Comparison of ENCODE assay signal across 1 cellular context in genomic region chr4:38080061-38080531, GRCh38.
TF ChIP-seq lines count a peak whose summit lies in the region.

No MANE protein-coding gene starts in this region.

TF ChIP-seq in GM12878, 131 proteins besides CTCF, POLR2A, EP300 and RAD21 (continued from another document):
- TF ChIP-seq, protein P1, sequence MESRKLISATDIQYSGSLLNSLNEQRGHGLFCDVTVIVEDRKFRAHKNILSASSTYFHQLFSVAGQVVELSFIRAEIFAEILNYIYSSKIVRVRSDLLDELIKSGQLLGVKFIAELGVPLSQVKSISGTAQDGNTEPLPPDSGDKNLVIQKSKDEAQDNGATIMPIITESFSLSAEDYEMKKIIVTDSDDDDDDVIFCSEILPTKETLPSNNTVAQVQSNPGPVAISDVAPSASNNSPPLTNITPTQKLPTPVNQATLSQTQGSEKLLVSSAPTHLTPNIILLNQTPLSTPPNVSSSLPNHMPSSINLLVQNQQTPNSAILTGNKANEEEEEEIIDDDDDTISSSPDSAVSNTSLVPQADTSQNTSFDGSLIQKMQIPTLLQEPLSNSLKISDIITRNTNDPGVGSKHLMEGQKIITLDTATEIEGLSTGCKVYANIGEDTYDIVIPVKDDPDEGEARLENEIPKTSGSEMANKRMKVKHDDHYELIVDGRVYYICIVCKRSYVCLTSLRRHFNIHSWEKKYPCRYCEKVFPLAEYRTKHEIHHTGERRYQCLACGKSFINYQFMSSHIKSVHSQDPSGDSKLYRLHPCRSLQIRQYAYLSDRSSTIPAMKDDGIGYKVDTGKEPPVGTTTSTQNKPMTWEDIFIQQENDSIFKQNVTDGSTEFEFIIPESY (IDR thresholded peaks at IDR 0.05) = no peak
- no peak for TF ChIP-seq FOXM1 (IDR thresholded peaks at IDR 0.05; ENCODE audit: low read depth, low read length)
- no peak for TF ChIP-seq SUPT20H (IDR thresholded peaks at IDR 0.05; ENCODE audit: borderline replicate concordance, control insufficient read depth, low read depth, low read length)
- no peak for TF ChIP-seq TAF1 (IDR thresholded peaks at IDR 0.05; ENCODE audit: borderline replicate concordance, low read depth, low read length)
- TF ChIP-seq CUX1 (IDR thresholded peaks at IDR 0.05; ENCODE audit: insufficient replicate concordance, low read depth, low read length) = no peak
- TF ChIP-seq POLR2AphosphoS5 (IDR thresholded peaks at IDR 0.05; ENCODE audit: low read length) = 0 out of 2 replicates have a peak, but pooled peaks have one; percentile 53
- TF ChIP-seq EGR1 (IDR thresholded peaks at IDR 0.05; ENCODE audit: borderline replicate concordance in 1 of 2, low read depth in 2 of 2, low read length in 2 of 2) = no peak
- TF ChIP-seq, protein P2, sequence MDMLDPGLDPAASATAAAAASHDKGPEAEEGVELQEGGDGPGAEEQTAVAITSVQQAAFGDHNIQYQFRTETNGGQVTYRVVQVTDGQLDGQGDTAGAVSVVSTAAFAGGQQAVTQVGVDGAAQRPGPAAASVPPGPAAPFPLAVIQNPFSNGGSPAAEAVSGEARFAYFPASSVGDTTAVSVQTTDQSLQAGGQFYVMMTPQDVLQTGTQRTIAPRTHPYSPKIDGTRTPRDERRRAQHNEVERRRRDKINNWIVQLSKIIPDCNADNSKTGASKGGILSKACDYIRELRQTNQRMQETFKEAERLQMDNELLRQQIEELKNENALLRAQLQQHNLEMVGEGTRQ (IDR thresholded peaks at IDR 0.05; ENCODE audit: borderline replicate concordance, low read depth, low read length) = no peak
- no peak for TF ChIP-seq RCOR1 (conservative IDR thresholded peaks at IDR 0.05; ENCODE audit: low read depth, low read length)
- no peak for TF ChIP-seq MYC (IDR thresholded peaks at IDR 0.05; ENCODE audit: insufficient read depth, insufficient read length, insufficient replicate concordance, low read length, severe bottlenecking)
- TF ChIP-seq RUNX3 (IDR thresholded peaks at IDR 0.05; ENCODE audit: low read length) = peak; percentile 51; the same call in 1 of the 2 replicates
- TF ChIP-seq, protein P3, sequence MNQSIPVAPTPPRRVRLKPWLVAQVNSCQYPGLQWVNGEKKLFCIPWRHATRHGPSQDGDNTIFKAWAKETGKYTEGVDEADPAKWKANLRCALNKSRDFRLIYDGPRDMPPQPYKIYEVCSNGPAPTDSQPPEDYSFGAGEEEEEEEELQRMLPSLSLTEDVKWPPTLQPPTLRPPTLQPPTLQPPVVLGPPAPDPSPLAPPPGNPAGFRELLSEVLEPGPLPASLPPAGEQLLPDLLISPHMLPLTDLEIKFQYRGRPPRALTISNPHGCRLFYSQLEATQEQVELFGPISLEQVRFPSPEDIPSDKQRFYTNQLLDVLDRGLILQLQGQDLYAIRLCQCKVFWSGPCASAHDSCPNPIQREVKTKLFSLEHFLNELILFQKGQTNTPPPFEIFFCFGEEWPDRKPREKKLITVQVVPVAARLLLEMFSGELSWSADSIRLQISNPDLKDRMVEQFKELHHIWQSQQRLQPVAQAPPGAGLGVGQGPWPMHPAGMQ (IDR thresholded peaks at IDR 0.05; ENCODE audit: borderline replicate concordance) = no peak
- TF ChIP-seq, protein P4, sequence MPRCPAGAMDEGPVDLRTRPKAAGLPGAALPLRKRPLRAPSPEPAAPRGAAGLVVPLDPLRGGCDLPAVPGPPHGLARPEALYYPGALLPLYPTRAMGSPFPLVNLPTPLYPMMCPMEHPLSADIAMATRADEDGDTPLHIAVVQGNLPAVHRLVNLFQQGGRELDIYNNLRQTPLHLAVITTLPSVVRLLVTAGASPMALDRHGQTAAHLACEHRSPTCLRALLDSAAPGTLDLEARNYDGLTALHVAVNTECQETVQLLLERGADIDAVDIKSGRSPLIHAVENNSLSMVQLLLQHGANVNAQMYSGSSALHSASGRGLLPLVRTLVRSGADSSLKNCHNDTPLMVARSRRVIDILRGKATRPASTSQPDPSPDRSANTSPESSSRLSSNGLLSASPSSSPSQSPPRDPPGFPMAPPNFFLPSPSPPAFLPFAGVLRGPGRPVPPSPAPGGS (IDR thresholded peaks at IDR 0.05; ENCODE audit: borderline replicate concordance, insufficient read depth, low read depth, low read length, poor library complexity, severe bottlenecking) = peak; percentile 11
- no peak for TF ChIP-seq PML (IDR thresholded peaks at IDR 0.05; ENCODE audit: low read length)
- TF ChIP-seq, protein P5, sequence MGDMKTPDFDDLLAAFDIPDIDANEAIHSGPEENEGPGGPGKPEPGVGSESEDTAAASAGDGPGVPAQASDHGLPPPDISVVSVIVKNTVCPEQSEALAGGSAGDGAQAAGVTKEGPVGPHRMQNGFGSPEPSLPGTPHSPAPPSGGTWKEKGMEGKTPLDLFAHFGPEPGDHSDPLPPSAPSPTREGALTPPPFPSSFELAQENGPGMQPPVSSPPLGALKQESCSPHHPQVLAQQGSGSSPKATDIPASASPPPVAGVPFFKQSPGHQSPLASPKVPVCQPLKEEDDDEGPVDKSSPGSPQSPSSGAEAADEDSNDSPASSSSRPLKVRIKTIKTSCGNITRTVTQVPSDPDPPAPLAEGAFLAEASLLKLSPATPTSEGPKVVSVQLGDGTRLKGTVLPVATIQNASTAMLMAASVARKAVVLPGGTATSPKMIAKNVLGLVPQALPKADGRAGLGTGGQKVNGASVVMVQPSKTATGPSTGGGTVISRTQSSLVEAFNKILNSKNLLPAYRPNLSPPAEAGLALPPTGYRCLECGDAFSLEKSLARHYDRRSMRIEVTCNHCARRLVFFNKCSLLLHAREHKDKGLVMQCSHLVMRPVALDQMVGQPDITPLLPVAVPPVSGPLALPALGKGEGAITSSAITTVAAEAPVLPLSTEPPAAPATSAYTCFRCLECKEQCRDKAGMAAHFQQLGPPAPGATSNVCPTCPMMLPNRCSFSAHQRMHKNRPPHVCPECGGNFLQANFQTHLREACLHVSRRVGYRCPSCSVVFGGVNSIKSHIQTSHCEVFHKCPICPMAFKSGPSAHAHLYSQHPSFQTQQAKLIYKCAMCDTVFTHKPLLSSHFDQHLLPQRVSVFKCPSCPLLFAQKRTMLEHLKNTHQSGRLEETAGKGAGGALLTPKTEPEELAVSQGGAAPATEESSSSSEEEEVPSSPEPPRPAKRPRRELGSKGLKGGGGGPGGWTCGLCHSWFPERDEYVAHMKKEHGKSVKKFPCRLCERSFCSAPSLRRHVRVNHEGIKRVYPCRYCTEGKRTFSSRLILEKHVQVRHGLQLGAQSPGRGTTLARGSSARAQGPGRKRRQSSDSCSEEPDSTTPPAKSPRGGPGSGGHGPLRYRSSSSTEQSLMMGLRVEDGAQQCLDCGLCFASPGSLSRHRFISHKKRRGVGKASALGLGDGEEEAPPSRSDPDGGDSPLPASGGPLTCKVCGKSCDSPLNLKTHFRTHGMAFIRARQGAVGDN (IDR thresholded peaks at IDR 0.05) = 0 out of 2 replicates have a peak, but pooled peaks have one; percentile 18
- TF ChIP-seq SP1 (IDR thresholded peaks at IDR 0.05; ENCODE audit: low read depth, low read length) = no peak
- TF ChIP-seq CHD1 (IDR thresholded peaks at IDR 0.05; ENCODE audit: low read depth, low read length) = no peak
